In genomic region chr6:34791842-34792604, GRCh38 we compare ENCODE assay signal across 1 cellular context.
TF ChIP-seq lines count a peak whose summit lies in the region.

A gene with protein sequence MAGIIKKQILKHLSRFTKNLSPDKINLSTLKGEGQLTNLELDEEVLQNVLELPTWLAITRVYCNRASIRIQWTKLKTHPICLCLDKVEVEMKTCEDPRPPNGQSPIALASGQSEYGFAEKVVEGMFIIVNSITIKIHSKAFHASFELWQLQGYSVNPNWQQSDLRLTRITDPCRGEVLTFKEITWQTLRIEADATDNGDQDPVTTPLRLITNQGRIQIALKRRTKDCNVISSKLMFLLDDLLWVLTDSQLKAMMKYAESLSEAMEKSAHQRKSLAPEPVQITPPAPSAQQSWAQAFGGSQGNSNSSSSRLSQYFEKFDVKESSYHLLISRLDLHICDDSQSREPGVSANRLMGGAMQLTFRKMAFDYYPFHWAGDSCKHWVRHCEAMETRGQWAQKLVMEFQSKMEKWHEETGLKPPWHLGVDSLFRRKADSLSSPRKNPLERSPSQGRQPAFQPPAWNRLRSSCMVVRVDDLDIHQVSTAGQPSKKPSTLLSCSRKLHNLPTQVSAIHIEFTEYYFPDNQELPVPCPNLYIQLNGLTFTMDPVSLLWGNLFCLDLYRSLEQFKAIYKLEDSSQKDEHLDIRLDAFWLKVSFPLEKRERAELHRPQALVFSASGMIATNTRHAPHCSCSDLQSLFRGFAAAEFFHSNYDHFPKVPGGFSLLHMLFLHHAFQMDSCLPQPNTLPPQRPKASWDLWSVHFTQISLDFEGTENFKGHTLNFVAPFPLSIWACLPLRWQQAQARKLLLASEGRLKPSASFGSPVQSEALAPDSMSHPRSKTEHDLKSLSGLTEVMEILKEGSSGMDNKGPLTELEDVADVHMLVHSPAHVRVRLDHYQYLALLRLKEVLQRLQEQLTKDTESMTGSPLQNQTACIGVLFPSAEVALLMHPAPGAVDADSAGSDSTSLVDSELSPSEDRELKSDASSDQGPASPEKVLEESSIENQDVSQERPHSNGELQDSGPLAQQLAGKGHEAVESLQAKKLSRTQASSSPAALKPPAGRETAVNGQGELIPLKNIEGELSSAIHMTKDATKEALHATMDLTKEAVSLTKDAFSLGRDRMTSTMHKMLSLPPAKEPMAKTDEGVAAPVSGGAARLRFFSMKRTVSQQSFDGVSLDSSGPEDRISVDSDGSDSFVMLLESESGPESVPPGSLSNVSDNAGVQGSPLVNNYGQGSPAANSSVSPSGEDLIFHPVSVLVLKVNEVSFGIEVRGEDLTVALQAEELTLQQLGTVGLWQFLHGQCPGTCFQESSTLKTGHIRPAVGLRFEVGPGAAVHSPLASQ (N-terminal part only) (plus strand): TSS chr6:34792083. CDS start chr6:34792251, 168 bp downstream.

TF ChIP-seq in GM12878, 131 proteins besides CTCF, POLR2A, EP300 and RAD21 (continued from another document and continues in another):
- no peak for TF ChIP-seq IRF4 (IDR thresholded peaks at IDR 0.05; ENCODE audit: low read depth, low read length)
- TF ChIP-seq ZNF217 (IDR thresholded peaks at IDR 0.05) = 0 out of 2 replicates have a peak, but pooled peaks have one; percentile 45
- no peak for TF ChIP-seq NFYA (IDR thresholded peaks at IDR 0.05; ENCODE audit: borderline replicate concordance, low read depth, low read length)
- peak; percentile 88 for TF ChIP-seq LARP7 (IDR thresholded peaks at IDR 0.05)
- no peak; the same call in 1 of the 2 replicates for TF ChIP-seq CREB1 (IDR thresholded peaks at IDR 0.05; ENCODE audit: low read depth)
- TF ChIP-seq MXI1 (IDR thresholded peaks at IDR 0.05; ENCODE audit: low read depth, low read length) = peak; percentile 21; the same call in 1 of the 2 replicates
- no peak for TF ChIP-seq NFXL1 (IDR thresholded peaks at IDR 0.05; ENCODE audit: borderline replicate concordance)
- no peak for TF ChIP-seq MAX (IDR thresholded peaks at IDR 0.05; ENCODE audit: low read depth, low read length)
- no peak for TF ChIP-seq JUNB (IDR thresholded peaks at IDR 0.05)
- no peak for TF ChIP-seq ZNF384 (IDR thresholded peaks at IDR 0.05; ENCODE audit: borderline replicate concordance, low read depth, low read length)
- TF ChIP-seq FOXK2 (IDR thresholded peaks at IDR 0.05) = no peak
- TF ChIP-seq TCF3 (IDR thresholded peaks at IDR 0.05; ENCODE audit: borderline replicate concordance, insufficient read depth, low read depth, low read length) = peak; percentile 47; the same call in 1 of the 2 replicates
- TF ChIP-seq, protein P1, sequence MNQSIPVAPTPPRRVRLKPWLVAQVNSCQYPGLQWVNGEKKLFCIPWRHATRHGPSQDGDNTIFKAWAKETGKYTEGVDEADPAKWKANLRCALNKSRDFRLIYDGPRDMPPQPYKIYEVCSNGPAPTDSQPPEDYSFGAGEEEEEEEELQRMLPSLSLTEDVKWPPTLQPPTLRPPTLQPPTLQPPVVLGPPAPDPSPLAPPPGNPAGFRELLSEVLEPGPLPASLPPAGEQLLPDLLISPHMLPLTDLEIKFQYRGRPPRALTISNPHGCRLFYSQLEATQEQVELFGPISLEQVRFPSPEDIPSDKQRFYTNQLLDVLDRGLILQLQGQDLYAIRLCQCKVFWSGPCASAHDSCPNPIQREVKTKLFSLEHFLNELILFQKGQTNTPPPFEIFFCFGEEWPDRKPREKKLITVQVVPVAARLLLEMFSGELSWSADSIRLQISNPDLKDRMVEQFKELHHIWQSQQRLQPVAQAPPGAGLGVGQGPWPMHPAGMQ (IDR thresholded peaks at IDR 0.05; ENCODE audit: borderline replicate concordance) = no peak
- TF ChIP-seq HDAC6 (IDR thresholded peaks at IDR 0.05; ENCODE audit: unreplicated experiment) = peak; percentile 76
- TF ChIP-seq HDGF (IDR thresholded peaks at IDR 0.05) = no peak
- TF ChIP-seq NBN (IDR thresholded peaks at IDR 0.05) = no peak
- TF ChIP-seq BMI1 (IDR thresholded peaks at IDR 0.05; ENCODE audit: borderline replicate concordance) = no peak
- TF ChIP-seq HSF1 (IDR thresholded peaks at IDR 0.05; ENCODE audit: low read depth, low read length) = no peak
- no peak for TF ChIP-seq SP1 (IDR thresholded peaks at IDR 0.05; ENCODE audit: low read depth, low read length)
- no peak for TF ChIP-seq KDM1A (IDR thresholded peaks at IDR 0.05; ENCODE audit: borderline replicate concordance)
- no peak for TF ChIP-seq ZBED1 (IDR thresholded peaks at IDR 0.05; ENCODE audit: borderline replicate concordance)
- no peak for TF ChIP-seq NRF1 (conservative IDR thresholded peaks at IDR 0.05; ENCODE audit: low read depth, low read length)
- peak; percentile 36 for TF ChIP-seq NR2C1 (IDR thresholded peaks at IDR 0.05)
- no peak for TF ChIP-seq CUX1 (IDR thresholded peaks at IDR 0.05; ENCODE audit: insufficient replicate concordance, low read depth, low read length)
- TF ChIP-seq EED (IDR thresholded peaks at IDR 0.05; ENCODE audit: low read depth) = no peak
- TF ChIP-seq IKZF1 (conservative IDR thresholded peaks at IDR 0.05) = peak; percentile 76
- TF ChIP-seq BHLHE40 (IDR thresholded peaks at IDR 0.05; ENCODE audit: borderline replicate concordance in 1 of 2, low read depth in 2 of 2, low read length in 1 of 2) = peak in 1 of 2 experiments; percentile 61; a peak in 2 of 4 replicates
- no peak for TF ChIP-seq SKIL (IDR thresholded peaks at IDR 0.05; ENCODE audit: low read depth, poor library complexity, severe bottlenecking)
- TF ChIP-seq STAT3 (IDR thresholded peaks at IDR 0.05; ENCODE audit: low read depth, low read length) = no peak
- TF ChIP-seq, protein P2, sequence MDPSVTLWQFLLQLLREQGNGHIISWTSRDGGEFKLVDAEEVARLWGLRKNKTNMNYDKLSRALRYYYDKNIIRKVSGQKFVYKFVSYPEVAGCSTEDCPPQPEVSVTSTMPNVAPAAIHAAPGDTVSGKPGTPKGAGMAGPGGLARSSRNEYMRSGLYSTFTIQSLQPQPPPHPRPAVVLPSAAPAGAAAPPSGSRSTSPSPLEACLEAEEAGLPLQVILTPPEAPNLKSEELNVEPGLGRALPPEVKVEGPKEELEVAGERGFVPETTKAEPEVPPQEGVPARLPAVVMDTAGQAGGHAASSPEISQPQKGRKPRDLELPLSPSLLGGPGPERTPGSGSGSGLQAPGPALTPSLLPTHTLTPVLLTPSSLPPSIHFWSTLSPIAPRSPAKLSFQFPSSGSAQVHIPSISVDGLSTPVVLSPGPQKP (IDR thresholded peaks at IDR 0.05; ENCODE audit: low read depth, low read length) = no peak
- no peak for TF ChIP-seq PAX5 (IDR thresholded peaks at IDR 0.05; ENCODE audit: borderline replicate concordance, low read depth, low read length)
- no peak for TF ChIP-seq JUND (IDR thresholded peaks at IDR 0.05; ENCODE audit: low read depth, low read length)
- no peak for TF ChIP-seq SREBF2 (IDR thresholded peaks at IDR 0.05; ENCODE audit: low read length)
- no peak for TF ChIP-seq ZNF207 (IDR thresholded peaks at IDR 0.05; ENCODE audit: borderline replicate concordance)
- TF ChIP-seq, protein P3, sequence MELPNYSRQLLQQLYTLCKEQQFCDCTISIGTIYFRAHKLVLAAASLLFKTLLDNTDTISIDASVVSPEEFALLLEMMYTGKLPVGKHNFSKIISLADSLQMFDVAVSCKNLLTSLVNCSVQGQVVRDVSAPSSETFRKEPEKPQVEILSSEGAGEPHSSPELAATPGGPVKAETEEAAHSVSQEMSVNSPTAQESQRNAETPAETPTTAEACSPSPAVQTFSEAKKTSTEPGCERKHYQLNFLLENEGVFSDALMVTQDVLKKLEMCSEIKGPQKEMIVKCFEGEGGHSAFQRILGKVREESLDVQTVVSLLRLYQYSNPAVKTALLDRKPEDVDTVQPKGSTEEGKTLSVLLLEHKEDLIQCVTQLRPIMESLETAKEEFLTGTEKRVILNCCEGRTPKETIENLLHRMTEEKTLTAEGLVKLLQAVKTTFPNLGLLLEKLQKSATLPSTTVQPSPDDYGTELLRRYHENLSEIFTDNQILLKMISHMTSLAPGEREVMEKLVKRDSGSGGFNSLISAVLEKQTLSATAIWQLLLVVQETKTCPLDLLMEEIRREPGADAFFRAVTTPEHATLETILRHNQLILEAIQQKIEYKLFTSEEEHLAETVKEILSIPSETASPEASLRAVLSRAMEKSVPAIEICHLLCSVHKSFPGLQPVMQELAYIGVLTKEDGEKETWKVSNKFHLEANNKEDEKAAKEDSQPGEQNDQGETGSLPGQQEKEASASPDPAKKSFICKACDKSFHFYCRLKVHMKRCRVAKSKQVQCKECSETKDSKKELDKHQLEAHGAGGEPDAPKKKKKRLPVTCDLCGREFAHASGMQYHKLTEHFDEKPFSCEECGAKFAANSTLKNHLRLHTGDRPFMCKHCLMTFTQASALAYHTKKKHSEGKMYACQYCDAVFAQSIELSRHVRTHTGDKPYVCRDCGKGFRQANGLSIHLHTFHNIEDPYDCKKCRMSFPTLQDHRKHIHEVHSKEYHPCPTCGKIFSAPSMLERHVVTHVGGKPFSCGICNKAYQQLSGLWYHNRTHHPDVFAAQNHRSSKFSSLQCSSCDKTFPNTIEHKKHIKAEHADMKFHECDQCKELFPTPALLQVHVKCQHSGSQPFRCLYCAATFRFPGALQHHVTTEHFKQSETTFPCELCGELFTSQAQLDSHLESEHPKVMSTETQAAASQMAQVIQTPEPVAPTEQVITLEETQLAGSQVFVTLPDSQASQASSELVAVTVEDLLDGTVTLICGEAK (IDR thresholded peaks at IDR 0.05; ENCODE audit: borderline replicate concordance) = no peak
- TF ChIP-seq ZSCAN29 (IDR thresholded peaks at IDR 0.05) = no peak
- no peak for TF ChIP-seq RCOR1 (conservative IDR thresholded peaks at IDR 0.05; ENCODE audit: low read depth, low read length)
- TF ChIP-seq ATF3 (IDR thresholded peaks at IDR 0.05; ENCODE audit: borderline replicate concordance, extremely low read depth, low read depth, low read length) = no peak
